In the genomic region with DNA sequence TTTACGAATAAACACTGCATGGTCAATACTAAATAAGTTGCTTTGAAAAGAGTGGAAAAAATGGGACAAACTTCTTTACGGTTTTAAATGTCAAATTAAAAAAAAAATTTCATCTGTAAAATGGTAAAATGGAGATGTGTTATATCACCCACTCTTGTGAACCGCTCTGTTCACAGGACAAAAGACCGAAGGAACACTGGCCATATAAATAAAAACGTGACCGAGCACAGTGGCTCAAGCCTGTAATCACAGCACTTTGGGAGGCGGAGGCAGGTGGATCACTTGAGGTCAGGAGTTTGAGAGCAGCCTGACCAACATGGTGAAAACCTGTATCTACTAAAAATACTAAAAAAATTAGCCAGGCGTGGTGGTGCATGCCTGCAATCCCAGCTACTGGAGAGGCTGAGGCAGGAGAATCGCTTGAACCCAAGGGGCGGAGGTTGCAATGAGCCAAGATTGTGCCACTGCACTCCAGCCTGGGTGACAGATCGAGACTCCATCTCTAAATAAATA, we compare ENCODE assay signal across 8 cellular contexts. TPM values are rescaled to one million over a fixed set of nuclear protein-coding genes. Genes with fewer than 3 reads are reported as not detected.
A peak's percentile ranks its signal among the peaks of the same experiment; 100 is the strongest.
DNase-seq lines count a peak whose midpoint lies in the region; ATAC-seq and TF ChIP-seq lines count a peak whose summit lies in the region.
"Not testable (repeated sequence)": the region's sequence is repeated elsewhere in the genome, so short reads cannot be mapped to it uniquely, and the experiment has no call there.

No MANE protein-coding gene starts in this region.

- not testable (repeated sequence) for H3K79me2 ChIP-seq in ACC112 (ENCODE audit: control insufficient read depth, insufficient read depth, low read length, unreplicated experiment); smooth muscle cell (ENCODE audit: low read depth)
- peaks cover 65% of the 10 kb centered on the region for H3K79me2 ChIP-seq in PC-3 (ENCODE audit: low read length)

- H3K27ac ChIP-seq in ACC112 (ENCODE audit: low read depth, low read length); smooth muscle cell (ENCODE audit: low read depth): not testable (repeated sequence)
- H3K27ac ChIP-seq in PC-3 (ENCODE audit: low read length), result peak overlapping the region; percentile 82; the same call in 1 of the 2 replicates

- peak overlapping the region; percentile 83 for H3K4me2 ChIP-seq in PC-3 (ENCODE audit: low read length)
- not testable (repeated sequence) for H3K4me2 ChIP-seq in smooth muscle cell

- not testable (repeated sequence) for H3K36me3 Mint-ChIP-seq in activated CD4-positive, alpha-beta memory T cell treated with anti-CD3 and anti-CD28 coated beads for 36 hours; activated naive CD8-positive, alpha-beta T cell treated with anti-CD3 and anti-CD28 coated beads, Interleukin-2, amount 50 U/mL, for 24 hours (ENCODE audit: low read depth); memory B cell

- TF ChIP-seq CTCF in GM12865 (IDR thresholded peaks at IDR 0.05; ENCODE audit: insufficient read depth, low read depth, low read length, missing control alignments); PC-3 (conservative IDR thresholded peaks at IDR 0.05; ENCODE audit: low read depth, low read length); epithelial cell of proximal tubule (conservative IDR thresholded peaks at IDR 0.05; ENCODE audit: low read depth, low read length); smooth muscle cell (IDR thresholded peaks at IDR 0.05; ENCODE audit: borderline replicate concordance, insufficient read depth, poor library complexity, severe bottlenecking): not testable (repeated sequence)

- peak overlapping the region; percentile 72; the same call in 1 of the 2 replicates for H3K4me3 ChIP-seq in ACC112 (ENCODE audit: low read depth, low read length)
- peak overlapping the region; percentile 76 for H3K4me3 ChIP-seq in GM12865 (ENCODE audit: low read depth, low read length)
- H3K4me3 ChIP-seq in PC-3 (ENCODE audit: low read length), result peak overlapping the region; percentile 81
- peak overlapping the region; percentile 73 for H3K4me3 ChIP-seq in epithelial cell of proximal tubule (ENCODE audit: low read depth, low read length)
- H3K4me3 ChIP-seq in smooth muscle cell, result peak overlapping the region; percentile 41

- 96% methylated on average over 11 of the region's 11 CpGs for WGBS in smooth muscle cell (ENCODE audit: low lambda C conversion rate)

- not testable (repeated sequence) for H3K27me3 ChIP-seq in ACC112 (ENCODE audit: insufficient read depth, low read length); PC-3 (ENCODE audit: low read length); smooth muscle cell (ENCODE audit: low read depth)

- H3K4me1 ChIP-seq in ACC112 (ENCODE audit: control insufficient read depth, insufficient read depth, low read length, unreplicated experiment); smooth muscle cell (ENCODE audit: low read depth): not testable (repeated sequence)
- H3K4me1 ChIP-seq in PC-3 (ENCODE audit: insufficient read depth, low read length), result peaks cover 25% of the 10 kb centered on the region

- peak overlapping the region; percentile 73 for H3K4me3 Mint-ChIP-seq in activated CD4-positive, alpha-beta memory T cell treated with anti-CD3 and anti-CD28 coated beads for 36 hours
- H3K4me3 Mint-ChIP-seq in activated naive CD8-positive, alpha-beta T cell treated with anti-CD3 and anti-CD28 coated beads, Interleukin-2, amount 50 U/mL, for 24 hours, result peak overlapping the region; percentile 83
- peak overlapping the region; percentile 91 for H3K4me3 Mint-ChIP-seq in memory B cell

- not testable (repeated sequence) for H3K27ac Mint-ChIP-seq in activated CD4-positive, alpha-beta memory T cell treated with anti-CD3 and anti-CD28 coated beads for 36 hours
- H3K27ac Mint-ChIP-seq in activated naive CD8-positive, alpha-beta T cell treated with anti-CD3 and anti-CD28 coated beads, Interleukin-2, amount 50 U/mL, for 24 hours, result peak overlapping the region; percentile 80
- H3K27ac Mint-ChIP-seq in memory B cell, result peak overlapping the region; percentile 89

- H3K9me3 ChIP-seq in PC-3 (ENCODE audit: low read length); smooth muscle cell (replicated peaks; ENCODE audit: low read depth): not testable (repeated sequence)

- H3K36me3 ChIP-seq in ACC112 (ENCODE audit: insufficient read depth, low read length); PC-3 (ENCODE audit: low read depth, low read length); smooth muscle cell (ENCODE audit: low read depth): not testable (repeated sequence)

- H3K4me1 Mint-ChIP-seq in activated CD4-positive, alpha-beta memory T cell treated with anti-CD3 and anti-CD28 coated beads for 36 hours (ENCODE audit: low read depth), result peaks cover 46% of the 10 kb centered on the region
- peaks cover 72% of the 10 kb centered on the region for H3K4me1 Mint-ChIP-seq in activated naive CD8-positive, alpha-beta T cell treated with anti-CD3 and anti-CD28 coated beads, Interleukin-2, amount 50 U/mL, for 24 hours
- peaks cover 37% of the 10 kb centered on the region for H3K4me1 Mint-ChIP-seq in memory B cell

- not testable (repeated sequence) for H3K27me3 Mint-ChIP-seq in activated CD4-positive, alpha-beta memory T cell treated with anti-CD3 and anti-CD28 coated beads for 36 hours; activated naive CD8-positive, alpha-beta T cell treated with anti-CD3 and anti-CD28 coated beads, Interleukin-2, amount 50 U/mL, for 24 hours; memory B cell

- peak; percentile 4; the same call in 1 of the 2 replicates for ATAC-seq in PC-3
- not testable (repeated sequence) for ATAC-seq in activated naive CD8-positive, alpha-beta T cell treated with anti-CD3 and anti-CD28 coated beads, Interleukin-2, amount 50 U/mL, for 24 hours; memory B cell (ENCODE audit: low read depth)

- intact Hi-C loops in PC-3 (cut with micrococcal nuclease), result loop anchor here (1.0 to 5.0 kb wide), 3 partner anchors 67 to 164 kb away; partner anchors contain the start of genes C6orf52 and PAK1IP1
- intact Hi-C loops in activated CD4-positive, alpha-beta memory T cell treated with anti-CD3 and anti-CD28 coated beads for 36 hours (cut with micrococcal nuclease), result loop anchor here (2.0 to 5.0 kb wide), 4 partner anchors 19 to 562 kb away; partner anchors contain the start of genes SMIM13, TMEM14B and TMEM14C

- not testable (repeated sequence) for H3F3A ChIP-seq in PC-3 (ENCODE audit: low read length, unreplicated experiment); smooth muscle cell (ENCODE audit: low read depth)

- peak overlapping the region; percentile 61 for H3K9ac ChIP-seq in PC-3 (ENCODE audit: low read length)
- not testable (repeated sequence) for H3K9ac ChIP-seq in smooth muscle cell (ENCODE audit: low read depth)

- CTCF ChIA-PET in PC-3 (lab: Charles Lee); activated CD4-positive, alpha-beta memory T cell treated with anti-CD3 and anti-CD28 coated beads for 36 hours (lab: Charles Lee): not testable (repeated sequence)

- H2AFZ ChIP-seq in ACC112 (ENCODE audit: low read length, unreplicated experiment); smooth muscle cell (ENCODE audit: low read depth): not testable (repeated sequence)
- H2AFZ ChIP-seq in PC-3 (ENCODE audit: low read length), result peak overlapping the region; percentile 92

- not testable (repeated sequence) for H3K9me2 ChIP-seq in PC-3 (replicated peaks; ENCODE audit: low read length)

- peak; percentile 48 for DNase-seq in GM12865 (ENCODE audit: low read depth)
- peak; percentile 10 for DNase-seq in PC-3
- DNase-seq in activated CD4-positive, alpha-beta memory T cell treated with anti-CD3 and anti-CD28 coated beads for 36 hours; activated naive CD8-positive, alpha-beta T cell treated with anti-CD3 and anti-CD28 coated beads, Interleukin-2, amount 50 U/mL, for 24 hours; epithelial cell of proximal tubule (ENCODE audit: low read depth); memory B cell (ENCODE audit: low spot score in 2 of 2); smooth muscle cell (lab: John Stamatoyannopoulos, UW; ENCODE audit: unreplicated experiment): not testable (repeated sequence)

- POLR2A ChIA-PET in PC-3 (lab: Charles Lee; ENCODE audit: unreplicated experiment), result interaction anchor here (0.7 kb wide), 2 partner anchors 196 to 271 kb away, joined by 3 to 4 read pairs; no protein-coding TSS in a partner anchor
- POLR2A ChIA-PET in activated CD4-positive, alpha-beta memory T cell treated with anti-CD3 and anti-CD28 coated beads for 36 hours (lab: Charles Lee), result not testable (repeated sequence)

- not testable (repeated sequence) for BruUV-seq in PC-3 (replicated peaks; lab: Mats Ljungman, UMichigan)

- H4K20me1 ChIP-seq in PC-3 (ENCODE audit: low read length); smooth muscle cell (ENCODE audit: low read depth): not testable (repeated sequence)

- H3K9me3 Mint-ChIP-seq in activated CD4-positive, alpha-beta memory T cell treated with anti-CD3 and anti-CD28 coated beads for 36 hours; activated naive CD8-positive, alpha-beta T cell treated with anti-CD3 and anti-CD28 coated beads, Interleukin-2, amount 50 U/mL, for 24 hours; memory B cell: not testable (repeated sequence)

RNA-seq across cellular contexts. Expression of gene GCNT2, which starts 8.8 kb away (rescaled TPM):
- total RNA-seq in PC-3 (2014; rRNA removed), result 15.5 and 18.3 TPM in 2 replicates
- 1 to 10 TPM; 1.4 to 1.5 TPM for total RNA-seq in activated CD4-positive, alpha-beta memory T cell treated with anti-CD3 and anti-CD28 coated beads for 36 hours
- 17.5 and 31.2 TPM in 2 replicates for total RNA-seq in epithelial cell of proximal tubule
- total RNA-seq in smooth muscle cell, result 2.4 and 3.6 TPM in 2 replicates
- polyA plus RNA-seq in smooth muscle cell, result 0.13 and 3.0 TPM in 2 replicates
